19 cellular contexts compared by ENCODE assay signal in the genomic region with DNA sequence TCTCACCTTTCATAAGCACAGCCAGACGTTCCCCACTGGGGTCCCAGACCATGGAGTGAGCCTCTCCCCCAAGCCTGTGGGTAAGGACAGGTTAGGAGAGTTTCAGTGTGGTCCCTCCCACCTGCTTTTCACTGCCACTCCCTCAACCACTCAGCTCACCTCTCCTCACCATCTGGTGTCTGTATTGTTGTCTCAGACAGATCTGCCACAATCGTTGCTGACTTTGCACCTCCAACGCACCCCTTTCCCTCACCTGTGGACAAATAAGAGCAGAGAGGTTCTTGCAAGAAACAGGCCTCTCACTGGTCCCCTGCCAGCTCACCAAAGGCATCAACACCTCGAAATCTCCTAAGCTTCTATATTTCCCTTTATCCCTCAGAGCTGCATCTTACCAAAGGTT. TPM values are rescaled to one million over a fixed set of nuclear protein-coding genes. Genes with fewer than 3 reads are reported as not detected.
A peak's percentile ranks its signal among the peaks of the same experiment; 100 is the strongest.
DNase-seq lines count a peak whose midpoint lies in the region; ATAC-seq and TF ChIP-seq lines count a peak whose summit lies in the region.
"Had no signal": no experiment of that assay in that cellular context is flagged by ENCODE, and none has a peak within 500 bp of the region (broad histone marks: within the 10 kb centered on the region; RNA-seq: fewer than 3 reads in every experiment).

No MANE protein-coding gene starts in this region.

- no peaks in the 10 kb centered on the region for H3K9me3 Mint-ChIP-seq in activated T-cell treated with anti-CD3 and anti-CD28 coated beads, Interleukin-2, amount 50 U/mL, for 24 hours
- no peaks in the 10 kb centered on the region for H3K9me3 Mint-ChIP-seq in activated T-helper 17 cell treated with anti-CD3 and anti-CD28 coated beads, Interleukin-2, amount 50 U/mL, for 72 hours
- H3K9me3 Mint-ChIP-seq in nephron progenitor cell, result no peaks in the 10 kb centered on the region
- H3K9me3 Mint-ChIP-seq in activated CD4-positive, alpha-beta memory T cell treated with anti-CD3 and anti-CD28 coated beads for 36 hours, result no peaks in the 10 kb centered on the region
- H3K9me3 Mint-ChIP-seq: GM23338 had no signal

- peaks cover 84% of the 10 kb centered on the region for H3K36me3 Mint-ChIP-seq in activated T-cell treated with anti-CD3 and anti-CD28 coated beads, Interleukin-2, amount 50 U/mL, for 24 hours (ENCODE audit: low read depth)
- H3K36me3 Mint-ChIP-seq in activated T-helper 17 cell treated with anti-CD3 and anti-CD28 coated beads, Interleukin-2, amount 50 U/mL, for 72 hours (ENCODE audit: low read depth), result peaks cover 81% of the 10 kb centered on the region
- H3K36me3 Mint-ChIP-seq in nephron progenitor cell (ENCODE audit: low read depth), result peaks cover 27% of the 10 kb centered on the region
- peaks cover 33% of the 10 kb centered on the region for H3K36me3 Mint-ChIP-seq in activated CD4-positive, alpha-beta memory T cell treated with anti-CD3 and anti-CD28 coated beads for 36 hours

- no peak for ATAC-seq in activated T-helper 17 cell treated with anti-CD3 and anti-CD28 coated beads, Interleukin-2, amount 50 U/mL, for 72 hours (replicated peaks)
- ATAC-seq: GM12878, GM23338 had no signal

- H3K27me3 Mint-ChIP-seq in activated T-cell treated with anti-CD3 and anti-CD28 coated beads, Interleukin-2, amount 50 U/mL, for 24 hours, result no peaks in the 10 kb centered on the region
- no peaks in the 10 kb centered on the region for H3K27me3 Mint-ChIP-seq in activated T-helper 17 cell treated with anti-CD3 and anti-CD28 coated beads, Interleukin-2, amount 50 U/mL, for 72 hours
- no peaks in the 10 kb centered on the region for H3K27me3 Mint-ChIP-seq in nephron progenitor cell (ENCODE audit: low read depth, poor library complexity)
- no peaks in the 10 kb centered on the region for H3K27me3 Mint-ChIP-seq in activated CD4-positive, alpha-beta memory T cell treated with anti-CD3 and anti-CD28 coated beads for 36 hours

- no peak for TF ChIP-seq CTCF in nephron progenitor cell (IDR thresholded peaks at IDR 0.05)

- CTCF ChIA-PET in activated CD4-positive, alpha-beta memory T cell treated with anti-CD3 and anti-CD28 coated beads for 36 hours (lab: Charles Lee), result interaction anchor here (0.5 to 1.6 kb wide), 5 partner anchors 13 to 94 kb away, joined by 3 to 8 read pairs (median 3); partner anchors contain the start of gene AAAS

- H3K4me3 Mint-ChIP-seq in activated T-cell treated with anti-CD3 and anti-CD28 coated beads, Interleukin-2, amount 50 U/mL, for 24 hours, result no peak overlapping the region
- no peak overlapping the region for H3K4me3 Mint-ChIP-seq in activated T-helper 17 cell treated with anti-CD3 and anti-CD28 coated beads, Interleukin-2, amount 50 U/mL, for 72 hours
- H3K4me3 Mint-ChIP-seq in nephron progenitor cell, result no peak overlapping the region
- no peak overlapping the region for H3K4me3 Mint-ChIP-seq in activated CD4-positive, alpha-beta memory T cell treated with anti-CD3 and anti-CD28 coated beads for 36 hours
- H3K4me3 Mint-ChIP-seq: GM23338 had no signal

- POLR2A ChIA-PET in activated CD4-positive, alpha-beta memory T cell treated with anti-CD3 and anti-CD28 coated beads for 36 hours (lab: Charles Lee), result interaction anchor here (1.4 kb wide), 1 partner anchor 9 kb away, joined by 3 read pairs; the partner anchor contains the start of gene MYG1

- H3K27ac Mint-ChIP-seq in activated T-cell treated with anti-CD3 and anti-CD28 coated beads, Interleukin-2, amount 50 U/mL, for 24 hours, result peak overlapping the region; percentile 34
- peak overlapping the region; percentile 9 for H3K27ac Mint-ChIP-seq in activated T-helper 17 cell treated with anti-CD3 and anti-CD28 coated beads, Interleukin-2, amount 50 U/mL, for 72 hours
- peak overlapping the region; percentile 87 for H3K27ac Mint-ChIP-seq in nephron progenitor cell
- H3K27ac Mint-ChIP-seq in activated CD4-positive, alpha-beta memory T cell treated with anti-CD3 and anti-CD28 coated beads for 36 hours, result no peak overlapping the region
- H3K27ac Mint-ChIP-seq: GM23338 had no signal

- peaks cover 1% of the 10 kb centered on the region for H3K4me1 Mint-ChIP-seq in activated T-cell treated with anti-CD3 and anti-CD28 coated beads, Interleukin-2, amount 50 U/mL, for 24 hours (ENCODE audit: low read depth)
- no peaks in the 10 kb centered on the region for H3K4me1 Mint-ChIP-seq in activated T-helper 17 cell treated with anti-CD3 and anti-CD28 coated beads, Interleukin-2, amount 50 U/mL, for 72 hours
- H3K4me1 Mint-ChIP-seq in nephron progenitor cell, result no peaks in the 10 kb centered on the region
- H3K4me1 Mint-ChIP-seq in activated CD4-positive, alpha-beta memory T cell treated with anti-CD3 and anti-CD28 coated beads for 36 hours (ENCODE audit: low read depth), result no peaks in the 10 kb centered on the region
- H3K4me1 Mint-ChIP-seq: GM23338 had no signal

- intact Hi-C loops in activated CD4-positive, alpha-beta memory T cell treated with anti-CD3 and anti-CD28 coated beads for 36 hours (cut with micrococcal nuclease), result no loop called here

- no peak for DNase-seq in activated T-cell treated with anti-CD3 and anti-CD28 coated beads, Interleukin-2, amount 50 U/mL, for 24 hours
- DNase-seq in activated T-cell treated with anti-CD3 and anti-CD28 coated beads, Interleukin-2, amount 50 U/mL, for 1 hour, result no peak
- DNase-seq in NCI-H2171 (lab: John Stamatoyannopoulos, UW) (peak; percentile 22), nephron progenitor cell (no peak), RKO (ENCODE audit: low spot score) (no peak)
- DNase-seq in stimulated activated CD8-positive, alpha-beta memory T cell treated with anti-CD3 and anti-CD28 coated beads, Interleukin-4, amount 100 ng/mL, for 48 hours, result no peak
- DNase-seq in activated CD4-positive, alpha-beta memory T cell treated with anti-CD3 and anti-CD28 coated beads for 36 hours, result no peak
- DNase-seq: GDM1, KG1, NCI-H1105, NCI-H187 treated with DMSO at 0.1 percent for 48 hours, NCI-H446 treated with DMSO at 0.1 percent for 48 hours, NCI-H774, Right ventricle myocardium superior had no signal

RNA-seq across cellular contexts. Expression of gene MYG1, which starts 8.8 kb away (rescaled TPM):
- total RNA-seq in activated T-helper 17 cell treated with anti-CD3 and anti-CD28 coated beads, Interleukin-2, amount 50 U/mL, for 72 hours, result 10 to 100 TPM; 48.7 to 76.5 TPM
- total RNA-seq in activated CD4-positive, alpha-beta memory T cell treated with anti-CD3 and anti-CD28 coated beads for 36 hours, result 10 to 100 TPM; 77.9 to 82.5 TPM

RNA-seq across cellular contexts. Expression of gene PFDN5, which starts 12.9 kb away (rescaled TPM):
- 100 to 1,000 TPM; 250 to 347 TPM for total RNA-seq in activated T-helper 17 cell treated with anti-CD3 and anti-CD28 coated beads, Interleukin-2, amount 50 U/mL, for 72 hours
- 100 to 1,000 TPM; 354 to 359 TPM for total RNA-seq in activated CD4-positive, alpha-beta memory T cell treated with anti-CD3 and anti-CD28 coated beads for 36 hours

RNA-seq across cellular contexts. Expression of gene AAAS, which starts 13.1 kb away (rescaled TPM):
- total RNA-seq in activated T-helper 17 cell treated with anti-CD3 and anti-CD28 coated beads, Interleukin-2, amount 50 U/mL, for 72 hours, result 10 to 100 TPM; 42.3 to 44.8 TPM
- 10 to 100 TPM; 74.5 to 80.7 TPM for total RNA-seq in activated CD4-positive, alpha-beta memory T cell treated with anti-CD3 and anti-CD28 coated beads for 36 hours

RNA-seq across cellular contexts. Expression of gene SP7, which starts 27.9 kb away (rescaled TPM):
- total RNA-seq in activated T-helper 17 cell treated with anti-CD3 and anti-CD28 coated beads, Interleukin-2, amount 50 U/mL, for 72 hours, result not detected
- total RNA-seq in activated CD4-positive, alpha-beta memory T cell treated with anti-CD3 and anti-CD28 coated beads for 36 hours, result not detected
- total RNA-seq: A172, GM12878, M059J, Right ventricle myocardium superior had no signal

RNA-seq across cellular contexts. Expression of gene ESPL1, which starts 40.2 kb away (rescaled TPM):
- total RNA-seq in activated T-helper 17 cell treated with anti-CD3 and anti-CD28 coated beads, Interleukin-2, amount 50 U/mL, for 72 hours, result 10 to 100 TPM; 80.1 to 92.1 TPM
- 10 to 100 TPM; 70.0 to 77.2 TPM for total RNA-seq in activated CD4-positive, alpha-beta memory T cell treated with anti-CD3 and anti-CD28 coated beads for 36 hours
